In the genomic region with DNA sequence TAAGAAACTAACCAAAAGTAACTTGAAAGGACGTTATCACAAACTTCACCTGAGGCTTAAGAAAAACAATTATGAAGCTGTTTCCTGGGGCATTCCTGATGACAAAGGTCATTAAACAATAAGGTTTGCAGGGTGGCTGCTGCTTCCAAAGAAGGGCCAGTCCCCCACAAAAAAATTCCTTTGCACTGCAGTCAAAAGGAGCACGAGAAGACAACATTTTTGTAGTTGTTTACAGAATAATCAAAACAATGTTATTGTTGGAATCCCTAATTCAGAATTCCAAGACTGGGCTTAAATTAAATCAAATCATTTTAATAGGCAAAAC, we compare ENCODE assay signal across 8 cellular contexts. TPM values are rescaled to one million over a fixed set of nuclear protein-coding genes. Genes with fewer than 3 reads are reported as not detected.
A peak's percentile ranks its signal among the peaks of the same experiment; 100 is the strongest.
DNase-seq lines count a peak whose midpoint lies in the region; ATAC-seq and TF ChIP-seq lines count a peak whose summit lies in the region.

No MANE protein-coding gene starts in this region.

- ATAC-seq in HG02840 (IDR thresholded peaks at IDR 0.05; ENCODE audit: low FRiP score, unreplicated experiment) (no peak), HG03097 (IDR thresholded peaks at IDR 0.05; ENCODE audit: low FRiP score, unreplicated experiment) (no peak)

- no peak overlapping the region for H3K18ac ChIP-seq in trophoblast cell (ENCODE audit: low read length)

- POLR2A ChIA-PET in Caco-2 (lab: Charles Lee), result interaction anchor here (0.5 to 1.5 kb wide), 5 partner anchors 10 to 181 kb away, joined by 3 to 11 read pairs (median 3); partner anchors contain the start of gene PPP3CB

- H3K23ac ChIP-seq in trophoblast cell (ENCODE audit: low read length), result no peak overlapping the region

- peak in 1 of 2 experiments; percentile 44 for DNase-seq in Caco-2
- no peak for DNase-seq in Peyer's patch
- no peak for DNase-seq in epithelial cell of proximal tubule (ENCODE audit: low read depth)
- peak in 1 of 2 donors; percentile 31 for DNase-seq in trophoblast cell
- no peak for DNase-seq in activated CD8-positive, alpha-beta memory T cell treated with anti-CD3 and anti-CD28 coated beads, Interleukin-2, amount 50 U/mL, for 48 hours
- DNase-seq in DMS 273 (lab: John Stamatoyannopoulos, UW; ENCODE audit: unreplicated experiment), result no peak

- H3K27ac ChIP-seq in Peyer's patch (peak overlapping the region in 3 of 4 donors; percentile 66 to 81 (median 68)), trophoblast cell (ENCODE audit: low read depth, low read length) (peak overlapping the region; percentile 52)

- no peaks in the 10 kb centered on the region for H3K36me3 Mint-ChIP-seq in Caco-2 (ENCODE audit: insufficient read depth, unreplicated experiment)

- H3K4me3 ChIP-seq in Caco-2 (ENCODE audit: low read depth, low read length) (peak overlapping the region; percentile 9; the same call in 1 of the 2 replicates), Peyer's patch (peak overlapping the region in 2 of 4 donors; percentile 11 to 15), epithelial cell of proximal tubule (ENCODE audit: low read depth, low read length) (peak overlapping the region; percentile 24), trophoblast cell (ENCODE audit: low read depth, low read length) (no peak overlapping the region)

- CTCF ChIA-PET in Caco-2 (lab: Charles Lee), result interaction anchor here (0.6 to 1.2 kb wide), 4 partner anchors 10 to 62 kb away, joined by 3 to 10 read pairs (median 6); no protein-coding TSS in a partner anchor

- no peak overlapping the region for H3K9ac ChIP-seq in trophoblast cell (ENCODE audit: low read length)

- H3K9me3 ChIP-seq in Caco-2 (no peaks in the 10 kb centered on the region), Peyer's patch (no peaks in the 10 kb centered on the region), trophoblast cell (ENCODE audit: insufficient read depth, low read depth, low read length) (no peaks in the 10 kb centered on the region)

- H3K79me2 ChIP-seq in trophoblast cell (ENCODE audit: control insufficient read depth, insufficient read depth, low read length, poor library complexity), result no peaks in the 10 kb centered on the region

- H3K4me1 ChIP-seq in Caco-2 (peaks cover 39% of the 10 kb centered on the region), Peyer's patch (peaks cover 0 to 34% (median 0%) of the 10 kb centered on the region in 4 donors), trophoblast cell (ENCODE audit: control insufficient read depth in 1 of 2, insufficient read depth in 2 of 2, low read length in 2 of 2) (no peaks in the 10 kb centered on the region)

- H4K8ac ChIP-seq in trophoblast cell (ENCODE audit: low read depth, low read length), result no peak overlapping the region

- TF ChIP-seq POLR2A in Peyer's patch (IDR thresholded peaks at IDR 0.05), result no peak

- H3K4ac ChIP-seq in trophoblast cell (ENCODE audit: low read depth, low read length), result no peak overlapping the region

- no peaks in the 10 kb centered on the region for H3K27me3 Mint-ChIP-seq in Caco-2 (ENCODE audit: insufficient read depth, unreplicated experiment)

- no peak overlapping the region for H4K91ac ChIP-seq in trophoblast cell (ENCODE audit: low read depth, low read length)

- peak overlapping the region; percentile 96 for H3K27ac Mint-ChIP-seq in Caco-2 (ENCODE audit: unreplicated experiment)

- peak overlapping the region; percentile 60 for H3K4me3 Mint-ChIP-seq in Caco-2 (ENCODE audit: unreplicated experiment)

- H3K36me3 ChIP-seq in Caco-2 (ENCODE audit: control insufficient read depth, insufficient read depth, low read length), result no peaks in the 10 kb centered on the region
- H3K36me3 ChIP-seq in Peyer's patch, result no peaks in the 10 kb centered on the region
- no peaks in the 10 kb centered on the region for H3K36me3 ChIP-seq in trophoblast cell (ENCODE audit: control insufficient read depth in 1 of 2, insufficient read depth in 2 of 2, low read length in 2 of 2)

- H4K12ac ChIP-seq in trophoblast cell (ENCODE audit: low read depth, low read length), result no peak overlapping the region

- TSS peak; percentile 37 for BruUV-seq in Caco-2 (replicated peaks; lab: Mats Ljungman, UMichigan)

- H3K4me1 Mint-ChIP-seq in Caco-2 (ENCODE audit: low read depth, unreplicated experiment), result peaks cover 40% of the 10 kb centered on the region

- H3K14ac ChIP-seq in trophoblast cell (ENCODE audit: low read length), result no peak overlapping the region

- no peaks in the 10 kb centered on the region for H3K9me3 Mint-ChIP-seq in Caco-2 (ENCODE audit: unreplicated experiment)

- H3K4me2 ChIP-seq in trophoblast cell (ENCODE audit: low read length), result peak overlapping the region; percentile 58

- TF ChIP-seq CTCF in Caco-2 (IDR thresholded peaks at IDR 0.05; ENCODE audit: insufficient read depth in 1 of 2, low read depth in 1 of 2, low read length in 1 of 2, severe bottlenecking in 1 of 2, unreplicated experiment in 1 of 2) (no peak), Peyer's patch (IDR thresholded peaks at IDR 0.05) (no peak), epithelial cell of proximal tubule (conservative IDR thresholded peaks at IDR 0.05; ENCODE audit: low read depth, low read length) (no peak)

- WGBS in trophoblast cell (ENCODE audit: extremely low coverage, insufficient coverage, insufficient read length), result no CpG with 5 or more reads among the region's 2 CpGs

- H3K27me3 ChIP-seq in Caco-2 (replicated peaks; ENCODE audit: control insufficient read depth, insufficient read depth, low read length) (no peaks in the 10 kb centered on the region), Peyer's patch (no peaks in the 10 kb centered on the region), trophoblast cell (ENCODE audit: insufficient read depth, low read length) (no peaks in the 10 kb centered on the region)

- H2AK5ac ChIP-seq in trophoblast cell (ENCODE audit: low read length), result no peak overlapping the region

- peaks cover 1% of the 10 kb centered on the region for H3K79me1 ChIP-seq in trophoblast cell (ENCODE audit: low read length)

- no peak overlapping the region for H2AFZ ChIP-seq in trophoblast cell (ENCODE audit: insufficient read depth, low read length, poor library complexity)

- intact Hi-C loops in Caco-2 (cut with micrococcal nuclease; ENCODE audit: unreplicated experiment), result no loop called here

- H2BK120ac ChIP-seq in trophoblast cell (ENCODE audit: insufficient read depth, low read length, poor library complexity), result peak overlapping the region; percentile 46

- H2BK12ac ChIP-seq in trophoblast cell (ENCODE audit: low read length), result no peak overlapping the region

- H2BK5ac ChIP-seq in trophoblast cell (ENCODE audit: low read depth, low read length, poor library complexity), result peak overlapping the region; percentile 44

RNA-seq across cellular contexts. Expression of gene USP54, which starts 0.4 kb away (rescaled TPM):
- total RNA-seq in Caco-2 (2022) (43.5 and 45.8 TPM in 2 replicates), Peyer's patch (10 to 100 TPM; 41.0 to 65.1 (median 50.5) TPM), epithelial cell of proximal tubule (13.7 and 17.2 TPM in 2 replicates)
- 7.0 and 7.8 TPM in 2 replicates for polyA plus RNA-seq in trophoblast cell (2013)

RNA-seq across cellular contexts. Expression of gene MYOZ1, which starts 49.7 kb away (rescaled TPM):
- 0.35 and 0.52 TPM in 2 replicates for total RNA-seq in Caco-2 (2022)
- not detected for total RNA-seq in Peyer's patch
- total RNA-seq in epithelial cell of proximal tubule, result 1.1 TPM in 1 of 2 replicates, not detected in the other
- polyA plus RNA-seq in trophoblast cell (2013), result 16.9 and 17.4 TPM in 2 replicates
